1 cellular context compared by ENCODE assay signal in the genomic region with DNA sequence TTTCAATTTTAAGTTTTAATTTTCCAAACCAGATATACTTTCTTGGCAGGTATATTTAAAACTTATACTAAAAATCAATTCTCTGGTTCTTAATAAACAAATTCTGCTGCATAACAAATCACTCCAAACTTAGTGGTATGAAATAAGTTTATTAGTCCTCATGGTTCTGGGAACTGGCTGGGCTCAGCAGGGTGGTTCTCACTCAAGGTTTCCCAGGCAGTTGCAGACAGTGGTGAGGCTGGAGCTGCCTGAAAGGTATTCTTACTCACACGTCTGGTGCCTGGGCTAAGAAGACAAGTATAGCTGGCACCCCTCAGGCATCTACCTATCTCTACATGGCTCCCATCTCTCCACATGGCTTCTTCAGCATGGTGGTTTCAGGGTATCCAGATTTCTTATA.
TF ChIP-seq lines count a peak whose summit lies in the region.

No MANE protein-coding gene starts in this region.

TF ChIP-seq in GM23338, 12 proteins besides CTCF, POLR2A, EP300 and RAD21:
- TF ChIP-seq, protein P1, sequence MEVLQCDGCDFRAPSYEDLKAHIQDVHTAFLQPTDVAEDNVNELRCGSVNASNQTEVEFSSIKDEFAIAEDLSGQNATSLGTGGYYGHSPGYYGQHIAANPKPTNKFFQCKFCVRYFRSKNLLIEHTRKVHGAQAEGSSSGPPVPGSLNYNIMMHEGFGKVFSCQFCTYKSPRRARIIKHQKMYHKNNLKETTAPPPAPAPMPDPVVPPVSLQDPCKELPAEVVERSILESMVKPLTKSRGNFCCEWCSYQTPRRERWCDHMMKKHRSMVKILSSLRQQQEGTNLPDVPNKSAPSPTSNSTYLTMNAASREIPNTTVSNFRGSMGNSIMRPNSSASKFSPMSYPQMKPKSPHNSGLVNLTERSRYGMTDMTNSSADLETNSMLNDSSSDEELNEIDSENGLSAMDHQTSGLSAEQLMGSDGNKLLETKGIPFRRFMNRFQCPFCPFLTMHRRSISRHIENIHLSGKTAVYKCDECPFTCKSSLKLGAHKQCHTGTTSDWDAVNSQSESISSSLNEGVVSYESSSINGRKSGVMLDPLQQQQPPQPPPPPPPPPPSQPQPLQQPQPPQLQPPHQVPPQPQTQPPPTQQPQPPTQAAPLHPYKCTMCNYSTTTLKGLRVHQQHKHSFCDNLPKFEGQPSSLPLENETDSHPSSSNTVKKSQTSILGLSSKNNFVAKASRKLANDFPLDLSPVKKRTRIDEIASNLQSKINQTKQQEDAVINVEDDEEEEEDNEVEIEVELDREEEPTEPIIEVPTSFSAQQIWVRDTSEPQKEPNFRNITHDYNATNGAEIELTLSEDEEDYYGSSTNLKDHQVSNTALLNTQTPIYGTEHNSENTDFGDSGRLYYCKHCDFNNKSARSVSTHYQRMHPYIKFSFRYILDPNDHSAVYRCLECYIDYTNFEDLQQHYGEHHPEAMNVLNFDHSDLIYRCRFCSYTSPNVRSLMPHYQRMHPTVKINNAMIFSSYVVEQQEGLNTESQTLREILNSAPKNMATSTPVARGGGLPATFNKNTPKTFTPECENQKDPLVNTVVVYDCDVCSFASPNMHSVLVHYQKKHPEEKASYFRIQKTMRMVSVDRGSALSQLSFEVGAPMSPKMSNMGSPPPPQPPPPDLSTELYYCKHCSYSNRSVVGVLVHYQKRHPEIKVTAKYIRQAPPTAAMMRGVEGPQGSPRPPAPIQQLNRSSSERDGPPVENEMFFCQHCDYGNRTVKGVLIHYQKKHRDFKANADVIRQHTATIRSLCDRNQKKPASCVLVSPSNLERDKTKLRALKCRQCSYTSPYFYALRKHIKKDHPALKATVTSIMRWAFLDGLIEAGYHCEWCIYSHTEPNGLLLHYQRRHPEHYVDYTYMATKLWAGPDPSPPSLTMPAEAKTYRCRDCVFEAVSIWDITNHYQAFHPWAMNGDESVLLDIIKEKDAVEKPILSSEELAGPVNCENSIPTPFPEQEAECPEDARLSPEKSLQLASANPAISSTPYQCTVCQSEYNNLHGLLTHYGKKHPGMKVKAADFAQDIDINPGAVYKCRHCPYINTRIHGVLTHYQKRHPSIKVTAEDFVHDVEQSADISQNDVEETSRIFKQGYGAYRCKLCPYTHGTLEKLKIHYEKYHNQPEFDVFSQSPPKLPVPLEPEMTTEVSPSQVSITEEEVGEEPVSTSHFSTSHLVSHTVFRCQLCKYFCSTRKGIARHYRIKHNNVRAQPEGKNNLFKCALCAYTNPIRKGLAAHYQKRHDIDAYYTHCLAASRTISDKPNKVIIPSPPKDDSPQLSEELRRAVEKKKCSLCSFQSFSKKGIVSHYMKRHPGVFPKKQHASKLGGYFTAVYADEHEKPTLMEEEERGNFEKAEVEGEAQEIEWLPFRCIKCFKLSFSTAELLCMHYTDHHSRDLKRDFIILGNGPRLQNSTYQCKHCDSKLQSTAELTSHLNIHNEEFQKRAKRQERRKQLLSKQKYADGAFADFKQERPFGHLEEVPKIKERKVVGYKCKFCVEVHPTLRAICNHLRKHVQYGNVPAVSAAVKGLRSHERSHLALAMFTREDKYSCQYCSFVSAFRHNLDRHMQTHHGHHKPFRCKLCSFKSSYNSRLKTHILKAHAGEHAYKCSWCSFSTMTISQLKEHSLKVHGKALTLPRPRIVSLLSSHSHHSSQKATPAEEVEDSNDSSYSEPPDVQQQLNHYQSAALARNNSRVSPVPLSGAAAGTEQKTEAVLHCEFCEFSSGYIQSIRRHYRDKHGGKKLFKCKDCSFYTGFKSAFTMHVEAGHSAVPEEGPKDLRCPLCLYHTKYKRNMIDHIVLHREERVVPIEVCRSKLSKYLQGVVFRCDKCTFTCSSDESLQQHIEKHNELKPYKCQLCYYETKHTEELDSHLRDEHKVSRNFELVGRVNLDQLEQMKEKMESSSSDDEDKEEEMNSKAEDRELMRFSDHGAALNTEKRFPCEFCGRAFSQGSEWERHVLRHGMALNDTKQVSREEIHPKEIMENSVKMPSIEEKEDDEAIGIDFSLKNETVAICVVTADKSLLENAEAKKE (CRISPR knock-in tag; IDR thresholded peaks at IDR 0.05) = no peak
- TF ChIP-seq ZNF331 (CRISPR knock-in tag; IDR thresholded peaks at IDR 0.05; ENCODE audit: low read depth) = peak; percentile 96
